Comparison of ENCODE assay signal across 1 cellular context in the genomic region with DNA sequence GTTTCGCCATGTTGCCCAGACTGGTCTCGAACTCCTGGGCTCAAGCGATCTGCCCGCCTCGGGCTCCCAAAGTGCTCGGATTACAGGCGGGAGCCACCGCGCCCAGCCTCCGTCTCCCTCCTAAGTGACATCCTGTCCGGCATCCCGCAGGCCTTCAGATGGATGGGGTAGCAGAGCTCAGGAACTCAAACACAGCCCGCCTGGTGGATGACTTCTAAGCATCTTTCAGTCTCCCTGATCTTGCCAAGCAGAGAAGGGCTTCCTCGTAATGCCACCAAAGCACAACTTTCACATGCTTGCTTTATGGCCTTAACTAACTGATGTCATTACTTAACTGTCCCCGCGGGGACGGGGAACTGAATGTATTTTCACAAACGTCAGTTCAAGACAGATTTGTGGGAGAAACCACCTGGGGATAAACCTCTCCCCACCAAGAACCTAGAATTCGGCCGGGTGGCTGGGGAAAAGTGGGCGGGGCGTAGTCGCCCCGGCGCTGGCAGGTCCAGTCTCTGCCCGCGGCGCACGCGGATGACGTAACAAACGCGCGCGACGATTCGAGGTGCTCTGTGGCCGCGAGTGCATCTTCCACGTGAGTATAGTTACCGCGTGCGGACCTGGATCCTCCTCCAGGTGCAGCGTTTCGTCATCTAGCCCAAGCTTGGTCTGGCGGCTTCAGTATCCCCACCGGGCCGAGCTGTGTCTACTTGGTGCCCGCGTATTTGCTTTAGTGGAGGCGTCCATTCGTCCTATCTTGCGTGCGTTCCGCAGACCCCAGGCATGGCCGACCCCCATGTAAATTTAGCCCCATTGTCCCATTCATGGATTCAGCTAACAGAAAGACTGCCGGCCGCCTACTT.
A peak's percentile ranks its signal among the peaks of the same experiment; 100 is the strongest.
TF ChIP-seq lines count a peak whose summit lies in the region.

A gene with protein sequence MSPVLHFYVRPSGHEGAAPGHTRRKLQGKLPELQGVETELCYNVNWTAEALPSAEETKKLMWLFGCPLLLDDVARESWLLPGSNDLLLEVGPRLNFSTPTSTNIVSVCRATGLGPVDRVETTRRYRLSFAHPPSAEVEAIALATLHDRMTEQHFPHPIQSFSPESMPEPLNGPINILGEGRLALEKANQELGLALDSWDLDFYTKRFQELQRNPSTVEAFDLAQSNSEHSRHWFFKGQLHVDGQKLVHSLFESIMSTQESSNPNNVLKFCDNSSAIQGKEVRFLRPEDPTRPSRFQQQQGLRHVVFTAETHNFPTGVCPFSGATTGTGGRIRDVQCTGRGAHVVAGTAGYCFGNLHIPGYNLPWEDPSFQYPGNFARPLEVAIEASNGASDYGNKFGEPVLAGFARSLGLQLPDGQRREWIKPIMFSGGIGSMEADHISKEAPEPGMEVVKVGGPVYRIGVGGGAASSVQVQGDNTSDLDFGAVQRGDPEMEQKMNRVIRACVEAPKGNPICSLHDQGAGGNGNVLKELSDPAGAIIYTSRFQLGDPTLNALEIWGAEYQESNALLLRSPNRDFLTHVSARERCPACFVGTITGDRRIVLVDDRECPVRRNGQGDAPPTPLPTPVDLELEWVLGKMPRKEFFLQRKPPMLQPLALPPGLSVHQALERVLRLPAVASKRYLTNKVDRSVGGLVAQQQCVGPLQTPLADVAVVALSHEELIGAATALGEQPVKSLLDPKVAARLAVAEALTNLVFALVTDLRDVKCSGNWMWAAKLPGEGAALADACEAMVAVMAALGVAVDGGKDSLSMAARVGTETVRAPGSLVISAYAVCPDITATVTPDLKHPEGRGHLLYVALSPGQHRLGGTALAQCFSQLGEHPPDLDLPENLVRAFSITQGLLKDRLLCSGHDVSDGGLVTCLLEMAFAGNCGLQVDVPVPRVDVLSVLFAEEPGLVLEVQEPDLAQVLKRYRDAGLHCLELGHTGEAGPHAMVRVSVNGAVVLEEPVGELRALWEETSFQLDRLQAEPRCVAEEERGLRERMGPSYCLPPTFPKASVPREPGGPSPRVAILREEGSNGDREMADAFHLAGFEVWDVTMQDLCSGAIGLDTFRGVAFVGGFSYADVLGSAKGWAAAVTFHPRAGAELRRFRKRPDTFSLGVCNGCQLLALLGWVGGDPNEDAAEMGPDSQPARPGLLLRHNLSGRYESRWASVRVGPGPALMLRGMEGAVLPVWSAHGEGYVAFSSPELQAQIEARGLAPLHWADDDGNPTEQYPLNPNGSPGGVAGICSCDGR (N-terminal part only) (plus strand): TSS at position 539 of the 857 bp plus-strand sequence. CDS start 4,649 bp downstream, outside the sequence.

TF ChIP-seq in HepG2, 621 proteins besides CTCF, POLR2A, EP300 and RAD21 (continued from another document and continues in another):
- TF ChIP-seq, protein P1, sequence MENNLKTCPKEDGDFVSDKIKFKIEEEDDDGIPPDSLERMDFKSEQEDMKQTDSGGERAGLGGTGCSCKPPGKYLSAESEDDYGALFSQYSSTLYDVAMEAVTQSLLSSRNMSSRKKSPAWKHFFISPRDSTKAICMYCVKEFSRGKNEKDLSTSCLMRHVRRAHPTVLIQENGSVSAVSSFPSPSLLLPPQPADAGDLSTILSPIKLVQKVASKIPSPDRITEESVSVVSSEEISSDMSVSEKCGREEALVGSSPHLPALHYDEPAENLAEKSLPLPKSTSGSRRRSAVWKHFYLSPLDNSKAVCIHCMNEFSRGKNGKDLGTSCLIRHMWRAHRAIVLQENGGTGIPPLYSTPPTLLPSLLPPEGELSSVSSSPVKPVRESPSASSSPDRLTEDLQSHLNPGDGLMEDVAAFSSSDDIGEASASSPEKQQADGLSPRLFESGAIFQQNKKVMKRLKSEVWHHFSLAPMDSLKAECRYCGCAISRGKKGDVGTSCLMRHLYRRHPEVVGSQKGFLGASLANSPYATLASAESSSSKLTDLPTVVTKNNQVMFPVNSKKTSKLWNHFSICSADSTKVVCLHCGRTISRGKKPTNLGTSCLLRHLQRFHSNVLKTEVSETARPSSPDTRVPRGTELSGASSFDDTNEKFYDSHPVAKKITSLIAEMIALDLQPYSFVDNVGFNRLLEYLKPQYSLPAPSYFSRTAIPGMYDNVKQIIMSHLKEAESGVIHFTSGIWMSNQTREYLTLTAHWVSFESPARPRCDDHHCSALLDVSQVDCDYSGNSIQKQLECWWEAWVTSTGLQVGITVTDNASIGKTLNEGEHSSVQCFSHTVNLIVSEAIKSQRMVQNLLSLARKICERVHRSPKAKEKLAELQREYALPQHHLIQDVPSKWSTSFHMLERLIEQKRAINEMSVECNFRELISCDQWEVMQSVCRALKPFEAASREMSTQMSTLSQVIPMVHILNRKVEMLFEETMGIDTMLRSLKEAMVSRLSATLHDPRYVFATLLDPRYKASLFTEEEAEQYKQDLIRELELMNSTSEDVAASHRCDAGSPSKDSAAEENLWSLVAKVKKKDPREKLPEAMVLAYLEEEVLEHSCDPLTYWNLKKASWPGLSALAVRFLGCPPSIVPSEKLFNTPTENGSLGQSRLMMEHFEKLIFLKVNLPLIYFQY (CRISPR knock-in tag; IDR thresholded peaks at IDR 0.05; ENCODE audit: borderline replicate concordance): no peak; the same call in 1 of the 2 replicates
- TF ChIP-seq RELA (CRISPR knock-in tag; IDR thresholded peaks at IDR 0.05) (no peak), SETDB1 (CRISPR knock-in tag; IDR thresholded peaks at IDR 0.05; ENCODE audit: borderline replicate concordance) (no peak), ZFYVE20 (CRISPR knock-in tag; IDR thresholded peaks at IDR 0.05; ENCODE audit: borderline replicate concordance, low read depth) (no peak), ATAD3A (CRISPR knock-in tag; IDR thresholded peaks at IDR 0.05) (no peak), NCOA5 (CRISPR knock-in tag; IDR thresholded peaks at IDR 0.05) (no peak), ZFP62 (CRISPR knock-in tag; IDR thresholded peaks at IDR 0.05) (no peak), CREB1 (IDR thresholded peaks at IDR 0.05) (peak; percentile 98), CREB1 (CRISPR knock-in tag; IDR thresholded peaks at IDR 0.05) (peak; percentile 99), ZNF430 (CRISPR knock-in tag; IDR thresholded peaks at IDR 0.05) (no peak; the same call in 1 of the 2 replicates), ZNF431 (CRISPR knock-in tag; IDR thresholded peaks at IDR 0.05; ENCODE audit: borderline replicate concordance, low read depth) (peak; percentile 84), ZNF562 (CRISPR knock-in tag; IDR thresholded peaks at IDR 0.05; ENCODE audit: borderline replicate concordance) (no peak), MBD4 (IDR thresholded peaks at IDR 0.05; ENCODE audit: borderline replicate concordance, low read length) (no peak), ZNF772 (CRISPR knock-in tag; IDR thresholded peaks at IDR 0.05) (no peak; the same call in 1 of the 2 replicates), ZNF350 (CRISPR knock-in tag; IDR thresholded peaks at IDR 0.05; ENCODE audit: borderline replicate concordance, low read depth) (peak; percentile 82), HES4 (CRISPR knock-in tag; IDR thresholded peaks at IDR 0.05; ENCODE audit: borderline replicate concordance) (no peak), NFYC (CRISPR knock-in tag; IDR thresholded peaks at IDR 0.05) (peak; percentile 59), ZNF282 (IDR thresholded peaks at IDR 0.05; ENCODE audit: partially characterized antibody) (no peak), ESRRA (CRISPR knock-in tag; IDR thresholded peaks at IDR 0.05; ENCODE audit: low read depth) (no peak), ZFAT (CRISPR knock-in tag; conservative IDR thresholded peaks at IDR 0.05) (peak; percentile 97), MIER2 (CRISPR knock-in tag; IDR thresholded peaks at IDR 0.05) (no peak), ZNF501 (CRISPR knock-in tag; IDR thresholded peaks at IDR 0.05) (no peak; the same call in none of the 2 replicates), TBL1XR1 (IDR thresholded peaks at IDR 0.05; ENCODE audit: borderline replicate concordance, low read length, partially characterized antibody) (peak; percentile 24), MAFK (conservative IDR thresholded peaks at IDR 0.05 in 1 of 2, IDR thresholded peaks at IDR 0.05 in 1 of 2; ENCODE audit: low read length in 2 of 2) (no peak), NR2C2 (CRISPR knock-in tag; IDR thresholded peaks at IDR 0.05; ENCODE audit: borderline replicate concordance) (no peak), ZFP36L1 (CRISPR knock-in tag; IDR thresholded peaks at IDR 0.05) (no peak), NFIB (CRISPR knock-in tag; IDR thresholded peaks at IDR 0.05; ENCODE audit: borderline replicate concordance) (no peak)
- TF ChIP-seq, protein P2, sequence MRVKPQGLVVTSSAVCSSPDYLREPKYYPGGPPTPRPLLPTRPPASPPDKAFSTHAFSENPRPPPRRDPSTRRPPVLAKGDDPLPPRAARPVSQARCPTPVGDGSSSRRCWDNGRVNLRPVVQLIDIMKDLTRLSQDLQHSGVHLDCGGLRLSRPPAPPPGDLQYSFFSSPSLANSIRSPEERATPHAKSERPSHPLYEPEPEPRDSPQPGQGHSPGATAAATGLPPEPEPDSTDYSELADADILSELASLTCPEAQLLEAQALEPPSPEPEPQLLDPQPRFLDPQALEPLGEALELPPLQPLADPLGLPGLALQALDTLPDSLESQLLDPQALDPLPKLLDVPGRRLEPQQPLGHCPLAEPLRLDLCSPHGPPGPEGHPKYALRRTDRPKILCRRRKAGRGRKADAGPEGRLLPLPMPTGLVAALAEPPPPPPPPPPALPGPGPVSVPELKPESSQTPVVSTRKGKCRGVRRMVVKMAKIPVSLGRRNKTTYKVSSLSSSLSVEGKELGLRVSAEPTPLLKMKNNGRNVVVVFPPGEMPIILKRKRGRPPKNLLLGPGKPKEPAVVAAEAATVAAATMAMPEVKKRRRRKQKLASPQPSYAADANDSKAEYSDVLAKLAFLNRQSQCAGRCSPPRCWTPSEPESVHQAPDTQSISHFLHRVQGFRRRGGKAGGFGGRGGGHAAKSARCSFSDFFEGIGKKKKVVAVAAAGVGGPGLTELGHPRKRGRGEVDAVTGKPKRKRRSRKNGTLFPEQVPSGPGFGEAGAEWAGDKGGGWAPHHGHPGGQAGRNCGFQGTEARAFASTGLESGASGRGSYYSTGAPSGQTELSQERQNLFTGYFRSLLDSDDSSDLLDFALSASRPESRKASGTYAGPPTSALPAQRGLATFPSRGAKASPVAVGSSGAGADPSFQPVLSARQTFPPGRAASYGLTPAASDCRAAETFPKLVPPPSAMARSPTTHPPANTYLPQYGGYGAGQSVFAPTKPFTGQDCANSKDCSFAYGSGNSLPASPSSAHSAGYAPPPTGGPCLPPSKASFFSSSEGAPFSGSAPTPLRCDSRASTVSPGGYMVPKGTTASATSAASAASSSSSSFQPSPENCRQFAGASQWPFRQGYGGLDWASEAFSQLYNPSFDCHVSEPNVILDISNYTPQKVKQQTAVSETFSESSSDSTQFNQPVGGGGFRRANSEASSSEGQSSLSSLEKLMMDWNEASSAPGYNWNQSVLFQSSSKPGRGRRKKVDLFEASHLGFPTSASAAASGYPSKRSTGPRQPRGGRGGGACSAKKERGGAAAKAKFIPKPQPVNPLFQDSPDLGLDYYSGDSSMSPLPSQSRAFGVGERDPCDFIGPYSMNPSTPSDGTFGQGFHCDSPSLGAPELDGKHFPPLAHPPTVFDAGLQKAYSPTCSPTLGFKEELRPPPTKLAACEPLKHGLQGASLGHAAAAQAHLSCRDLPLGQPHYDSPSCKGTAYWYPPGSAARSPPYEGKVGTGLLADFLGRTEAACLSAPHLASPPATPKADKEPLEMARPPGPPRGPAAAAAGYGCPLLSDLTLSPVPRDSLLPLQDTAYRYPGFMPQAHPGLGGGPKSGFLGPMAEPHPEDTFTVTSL (CRISPR knock-in tag; IDR thresholded peaks at IDR 0.05; ENCODE audit: borderline replicate concordance): no peak
- TF ChIP-seq, protein P3, sequence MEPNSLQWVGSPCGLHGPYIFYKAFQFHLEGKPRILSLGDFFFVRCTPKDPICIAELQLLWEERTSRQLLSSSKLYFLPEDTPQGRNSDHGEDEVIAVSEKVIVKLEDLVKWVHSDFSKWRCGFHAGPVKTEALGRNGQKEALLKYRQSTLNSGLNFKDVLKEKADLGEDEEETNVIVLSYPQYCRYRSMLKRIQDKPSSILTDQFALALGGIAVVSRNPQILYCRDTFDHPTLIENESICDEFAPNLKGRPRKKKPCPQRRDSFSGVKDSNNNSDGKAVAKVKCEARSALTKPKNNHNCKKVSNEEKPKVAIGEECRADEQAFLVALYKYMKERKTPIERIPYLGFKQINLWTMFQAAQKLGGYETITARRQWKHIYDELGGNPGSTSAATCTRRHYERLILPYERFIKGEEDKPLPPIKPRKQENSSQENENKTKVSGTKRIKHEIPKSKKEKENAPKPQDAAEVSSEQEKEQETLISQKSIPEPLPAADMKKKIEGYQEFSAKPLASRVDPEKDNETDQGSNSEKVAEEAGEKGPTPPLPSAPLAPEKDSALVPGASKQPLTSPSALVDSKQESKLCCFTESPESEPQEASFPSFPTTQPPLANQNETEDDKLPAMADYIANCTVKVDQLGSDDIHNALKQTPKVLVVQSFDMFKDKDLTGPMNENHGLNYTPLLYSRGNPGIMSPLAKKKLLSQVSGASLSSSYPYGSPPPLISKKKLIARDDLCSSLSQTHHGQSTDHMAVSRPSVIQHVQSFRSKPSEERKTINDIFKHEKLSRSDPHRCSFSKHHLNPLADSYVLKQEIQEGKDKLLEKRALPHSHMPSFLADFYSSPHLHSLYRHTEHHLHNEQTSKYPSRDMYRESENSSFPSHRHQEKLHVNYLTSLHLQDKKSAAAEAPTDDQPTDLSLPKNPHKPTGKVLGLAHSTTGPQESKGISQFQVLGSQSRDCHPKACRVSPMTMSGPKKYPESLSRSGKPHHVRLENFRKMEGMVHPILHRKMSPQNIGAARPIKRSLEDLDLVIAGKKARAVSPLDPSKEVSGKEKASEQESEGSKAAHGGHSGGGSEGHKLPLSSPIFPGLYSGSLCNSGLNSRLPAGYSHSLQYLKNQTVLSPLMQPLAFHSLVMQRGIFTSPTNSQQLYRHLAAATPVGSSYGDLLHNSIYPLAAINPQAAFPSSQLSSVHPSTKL (CRISPR knock-in tag; IDR thresholded peaks at IDR 0.05): peak; percentile 65
- TF ChIP-seq, protein P4, sequence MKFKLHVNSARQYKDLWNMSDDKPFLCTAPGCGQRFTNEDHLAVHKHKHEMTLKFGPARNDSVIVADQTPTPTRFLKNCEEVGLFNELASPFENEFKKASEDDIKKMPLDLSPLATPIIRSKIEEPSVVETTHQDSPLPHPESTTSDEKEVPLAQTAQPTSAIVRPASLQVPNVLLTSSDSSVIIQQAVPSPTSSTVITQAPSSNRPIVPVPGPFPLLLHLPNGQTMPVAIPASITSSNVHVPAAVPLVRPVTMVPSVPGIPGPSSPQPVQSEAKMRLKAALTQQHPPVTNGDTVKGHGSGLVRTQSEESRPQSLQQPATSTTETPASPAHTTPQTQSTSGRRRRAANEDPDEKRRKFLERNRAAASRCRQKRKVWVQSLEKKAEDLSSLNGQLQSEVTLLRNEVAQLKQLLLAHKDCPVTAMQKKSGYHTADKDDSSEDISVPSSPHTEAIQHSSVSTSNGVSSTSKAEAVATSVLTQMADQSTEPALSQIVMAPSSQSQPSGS (CRISPR knock-in tag; IDR thresholded peaks at IDR 0.05): peak; percentile 84; the same call in 1 of the 2 replicates
